ENCODE assay signal across 1 cellular context in the genomic region with DNA sequence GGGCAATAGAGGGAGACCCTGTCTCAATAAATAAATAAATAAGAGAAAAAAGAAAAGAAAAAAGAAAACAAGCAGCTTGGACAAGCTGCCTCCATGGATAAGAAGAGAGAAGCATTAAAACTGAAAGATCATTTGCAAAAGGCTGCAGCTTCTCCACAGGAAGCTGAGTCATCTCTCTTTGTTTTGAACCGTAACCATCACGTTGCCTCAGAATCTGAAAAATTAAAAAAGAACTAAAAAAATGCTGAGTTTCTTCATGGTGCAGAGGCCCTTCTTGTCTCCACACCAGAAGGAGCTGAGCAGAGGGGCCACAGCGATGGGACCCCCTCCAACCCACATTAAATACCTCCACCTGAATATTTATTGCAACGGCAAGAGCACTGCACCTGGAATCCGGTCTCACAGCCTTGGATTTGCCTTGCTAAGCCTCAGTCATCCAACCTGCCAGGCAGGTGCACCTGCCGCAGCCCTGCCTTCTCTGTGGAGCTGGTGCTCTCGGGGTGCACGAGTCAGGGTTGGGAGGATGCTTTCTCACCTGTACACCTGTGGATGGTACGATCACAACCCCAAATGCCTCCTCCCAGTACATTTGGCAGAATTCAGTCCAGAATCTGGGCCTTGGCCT.
A peak's percentile ranks its signal among the peaks of the same experiment; 100 is the strongest.
TF ChIP-seq lines count a peak whose summit lies in the region.

No MANE protein-coding gene starts in this region.

TF ChIP-seq in HCT116, 20 proteins besides CTCF, POLR2A, EP300 and RAD21 (continued from another document):
- TF ChIP-seq, protein P1, sequence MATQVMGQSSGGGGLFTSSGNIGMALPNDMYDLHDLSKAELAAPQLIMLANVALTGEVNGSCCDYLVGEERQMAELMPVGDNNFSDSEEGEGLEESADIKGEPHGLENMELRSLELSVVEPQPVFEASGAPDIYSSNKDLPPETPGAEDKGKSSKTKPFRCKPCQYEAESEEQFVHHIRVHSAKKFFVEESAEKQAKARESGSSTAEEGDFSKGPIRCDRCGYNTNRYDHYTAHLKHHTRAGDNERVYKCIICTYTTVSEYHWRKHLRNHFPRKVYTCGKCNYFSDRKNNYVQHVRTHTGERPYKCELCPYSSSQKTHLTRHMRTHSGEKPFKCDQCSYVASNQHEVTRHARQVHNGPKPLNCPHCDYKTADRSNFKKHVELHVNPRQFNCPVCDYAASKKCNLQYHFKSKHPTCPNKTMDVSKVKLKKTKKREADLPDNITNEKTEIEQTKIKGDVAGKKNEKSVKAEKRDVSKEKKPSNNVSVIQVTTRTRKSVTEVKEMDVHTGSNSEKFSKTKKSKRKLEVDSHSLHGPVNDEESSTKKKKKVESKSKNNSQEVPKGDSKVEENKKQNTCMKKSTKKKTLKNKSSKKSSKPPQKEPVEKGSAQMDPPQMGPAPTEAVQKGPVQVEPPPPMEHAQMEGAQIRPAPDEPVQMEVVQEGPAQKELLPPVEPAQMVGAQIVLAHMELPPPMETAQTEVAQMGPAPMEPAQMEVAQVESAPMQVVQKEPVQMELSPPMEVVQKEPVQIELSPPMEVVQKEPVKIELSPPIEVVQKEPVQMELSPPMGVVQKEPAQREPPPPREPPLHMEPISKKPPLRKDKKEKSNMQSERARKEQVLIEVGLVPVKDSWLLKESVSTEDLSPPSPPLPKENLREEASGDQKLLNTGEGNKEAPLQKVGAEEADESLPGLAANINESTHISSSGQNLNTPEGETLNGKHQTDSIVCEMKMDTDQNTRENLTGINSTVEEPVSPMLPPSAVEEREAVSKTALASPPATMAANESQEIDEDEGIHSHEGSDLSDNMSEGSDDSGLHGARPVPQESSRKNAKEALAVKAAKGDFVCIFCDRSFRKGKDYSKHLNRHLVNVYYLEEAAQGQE (IDR thresholded peaks at IDR 0.05; ENCODE audit: low read depth), result no peak
- TF ChIP-seq POLR2AphosphoS5 (IDR thresholded peaks at IDR 0.05; ENCODE audit: low read depth, low read length), result no peak
- TF ChIP-seq SP1 (IDR thresholded peaks at IDR 0.05; ENCODE audit: low read depth), result peak; percentile 27; the same call in 1 of the 2 replicates
- TF ChIP-seq EZH2 (IDR thresholded peaks at IDR 0.05), result no peak
- TF ChIP-seq TCF7L2 (IDR thresholded peaks at IDR 0.05; ENCODE audit: borderline replicate concordance, extremely low read depth, insufficient read depth, insufficient read length), result peak; percentile 12
- no peak for TF ChIP-seq SIN3A (IDR thresholded peaks at IDR 0.05; ENCODE audit: low read depth)
- TF ChIP-seq SRF (IDR thresholded peaks at IDR 0.05; ENCODE audit: low read depth), result no peak
- no peak for TF ChIP-seq EZH2phosphoT487 (IDR thresholded peaks at IDR 0.05; ENCODE audit: borderline replicate concordance)
- no peak for TF ChIP-seq EGR1 (IDR thresholded peaks at IDR 0.05; ENCODE audit: low read depth)
- peak; percentile 69 for TF ChIP-seq FOSL1 (IDR thresholded peaks at IDR 0.05; ENCODE audit: low read depth)
- 0 out of 2 replicates have a peak, but pooled peaks have one; percentile 31 for TF ChIP-seq CBX3 (IDR thresholded peaks at IDR 0.05; ENCODE audit: low read depth)
- no peak for TF ChIP-seq ELF1 (IDR thresholded peaks at IDR 0.05; ENCODE audit: borderline replicate concordance, low read depth)
